In genomic region chr19:35750167-35750566, GRCh38 we compare ENCODE assay signal across 14 cellular contexts. TPM values are rescaled to one million over a fixed set of nuclear protein-coding genes. Genes with fewer than 3 reads are reported as not detected.
DNase-seq lines count a peak whose midpoint lies in the region; ATAC-seq and TF ChIP-seq lines count a peak whose summit lies in the region.
"Had no signal": no experiment of that assay in that cellular context is flagged by ENCODE, and none has a peak within 500 bp of the region (broad histone marks: within the 10 kb centered on the region; RNA-seq: fewer than 3 reads in every experiment).

No MANE protein-coding gene starts in this region.

- H3K27ac Mint-ChIP-seq in activated naive CD4-positive, alpha-beta T cell treated with anti-CD3 and anti-CD28 coated beads, Interleukin-2, amount 10 ng/mL, durations not matched to agents 7 days and 5 days = no peak overlapping the region
- H3K27ac Mint-ChIP-seq in IgD-negative memory B cell = no peak overlapping the region
- H3K27ac Mint-ChIP-seq in effector memory CD8-positive, alpha-beta T cell = no peak overlapping the region
- H3K27ac Mint-ChIP-seq: H9; stimulated activated naive CD8-positive, alpha-beta T cell treated with anti-CD3 and anti-CD28 coated beads, Interleukin-15, Interleukin-2, amounts not matched to agents 100 ng/mL and 50 ng/mL, for 24 hours had no signal

- H3K4me1 Mint-ChIP-seq in activated naive CD4-positive, alpha-beta T cell treated with anti-CD3 and anti-CD28 coated beads, Interleukin-2, amount 10 ng/mL, durations not matched to agents 7 days and 5 days = peaks cover 46% of the 10 kb centered on the region
- peaks cover 14 to 29% (median 24%) of the 10 kb centered on the region in 3 donors for H3K4me1 Mint-ChIP-seq in IgD-negative memory B cell
- peaks cover 31 to 35% of the 10 kb centered on the region in 2 donors for H3K4me1 Mint-ChIP-seq in effector memory CD8-positive, alpha-beta T cell (ENCODE audit: low read depth in 2 of 2)

- peak overlapping the region; percentile 45 for H3K27ac ChIP-seq in smooth muscle cell (ENCODE audit: low read depth)

- H3K9ac ChIP-seq in smooth muscle cell (ENCODE audit: low read depth) = peak overlapping the region; percentile 15

- no peak for DNase-seq in activated naive CD4-positive, alpha-beta T cell treated with anti-CD3 and anti-CD28 coated beads, Interleukin-2, amount 10 ng/mL, durations not matched to agents 7 days and 5 days
- no peak for DNase-seq in activated naive CD4-positive, alpha-beta T cell (lab: John Stamatoyannopoulos, UW)
- DNase-seq in effector memory CD8-positive, alpha-beta T cell = no peak
- DNase-seq in smooth muscle cell (lab: John Stamatoyannopoulos, UW; ENCODE audit: unreplicated experiment) (no peak), midbrain (lab: John Stamatoyannopoulos, UW) (no peak)
- no peak for DNase-seq in stimulated activated CD4-positive, alpha-beta T cell treated with anti-CD3 and anti-CD28 coated beads, Interleukin-15, amount 100 ng/mL, for 24 hours
- DNase-seq: activated CD4-positive, alpha-beta T cell treated with anti-CD3 and anti-CD28 coated beads for 4 hours; AML-193; H9; NCI-H2171; stimulated activated CD4-positive, alpha-beta T cell treated with anti-CD3 and anti-CD28 coated beads, Interleukin-2, amount 100 ng/mL, for 48 hours had no signal

- ATAC-seq in effector memory CD8-positive, alpha-beta T cell (replicated peaks) = no peak
- no peak for ATAC-seq in GM18858 (IDR thresholded peaks at IDR 0.05; ENCODE audit: unreplicated experiment)

- H3K27me3 ChIP-seq in smooth muscle cell (ENCODE audit: low read depth) = no peaks in the 10 kb centered on the region

- TF ChIP-seq CTCF in smooth muscle cell (IDR thresholded peaks at IDR 0.05; ENCODE audit: borderline replicate concordance, insufficient read depth, poor library complexity, severe bottlenecking) = no peak

- no peak overlapping the region for H3K4me3 ChIP-seq in smooth muscle cell

- H3K4me3 Mint-ChIP-seq in activated naive CD4-positive, alpha-beta T cell treated with anti-CD3 and anti-CD28 coated beads, Interleukin-2, amount 10 ng/mL, durations not matched to agents 7 days and 5 days = peak overlapping the region; percentile 54
- H3K4me3 Mint-ChIP-seq in IgD-negative memory B cell = peak overlapping the region in 3 of 4 donors; percentile 72 to 78 (median 73)
- H3K4me3 Mint-ChIP-seq in effector memory CD8-positive, alpha-beta T cell = peak overlapping the region; percentile 29 to 99
- H3K4me3 Mint-ChIP-seq: H9 had no signal

- no peaks in the 10 kb centered on the region for H3K9me3 Mint-ChIP-seq in activated naive CD4-positive, alpha-beta T cell treated with anti-CD3 and anti-CD28 coated beads, Interleukin-2, amount 10 ng/mL, durations not matched to agents 7 days and 5 days
- no peaks in the 10 kb centered on the region for H3K9me3 Mint-ChIP-seq in IgD-negative memory B cell
- no peaks in the 10 kb centered on the region for H3K9me3 Mint-ChIP-seq in effector memory CD8-positive, alpha-beta T cell
- H3K9me3 Mint-ChIP-seq: H9; stimulated activated naive CD8-positive, alpha-beta T cell treated with anti-CD3 and anti-CD28 coated beads, Interleukin-15, Interleukin-2, amounts not matched to agents 100 ng/mL and 50 ng/mL, for 24 hours had no signal

- H3K79me2 ChIP-seq in smooth muscle cell (ENCODE audit: low read depth) = peaks cover 46% of the 10 kb centered on the region

- no peaks in the 10 kb centered on the region for H3K36me3 ChIP-seq in smooth muscle cell (ENCODE audit: low read depth)

- H3F3A ChIP-seq in smooth muscle cell (ENCODE audit: low read depth) = peaks cover 12% of the 10 kb centered on the region

- H3K9me3 ChIP-seq in smooth muscle cell (replicated peaks; ENCODE audit: low read depth) = no peaks in the 10 kb centered on the region

- peaks cover 9% of the 10 kb centered on the region for H4K20me1 ChIP-seq in smooth muscle cell (ENCODE audit: low read depth)

- peaks cover 21% of the 10 kb centered on the region for H3K36me3 Mint-ChIP-seq in activated naive CD4-positive, alpha-beta T cell treated with anti-CD3 and anti-CD28 coated beads, Interleukin-2, amount 10 ng/mL, durations not matched to agents 7 days and 5 days
- H3K36me3 Mint-ChIP-seq in IgD-negative memory B cell = no peaks in the 10 kb centered on the region
- peaks cover 20% of the 10 kb centered on the region for H3K36me3 Mint-ChIP-seq in effector memory CD8-positive, alpha-beta T cell (ENCODE audit: insufficient read depth)

- CTCF ChIA-PET in activated naive CD4-positive, alpha-beta T cell treated with anti-CD3 and anti-CD28 coated beads, Interleukin-2, amount 10 ng/mL, durations not matched to agents 7 days and 5 days (lab: Charles Lee) = interaction anchor here (1.0 kb wide), 1 partner anchor 15 kb away, joined by 3 read pairs; no protein-coding TSS in a partner anchor

- peak overlapping the region; percentile 21 for H3K4me2 ChIP-seq in smooth muscle cell

- peaks cover 10% of the 10 kb centered on the region for H3K4me1 ChIP-seq in smooth muscle cell (ENCODE audit: low read depth)

- WGBS in smooth muscle cell (ENCODE audit: low lambda C conversion rate) = 83% methylated on average over 3 of the region's 5 CpGs

- no peaks in the 10 kb centered on the region for H3K27me3 Mint-ChIP-seq in activated naive CD4-positive, alpha-beta T cell treated with anti-CD3 and anti-CD28 coated beads, Interleukin-2, amount 10 ng/mL, durations not matched to agents 7 days and 5 days
- peaks cover 3% of the 10 kb centered on the region for H3K27me3 Mint-ChIP-seq in IgD-negative memory B cell
- peaks cover 0 to 6% of the 10 kb centered on the region in 2 donors for H3K27me3 Mint-ChIP-seq in effector memory CD8-positive, alpha-beta T cell
- H3K27me3 Mint-ChIP-seq: stimulated activated naive CD8-positive, alpha-beta T cell treated with anti-CD3 and anti-CD28 coated beads, Interleukin-15, Interleukin-2, amounts not matched to agents 100 ng/mL and 50 ng/mL, for 24 hours had no signal

- H2AFZ ChIP-seq in smooth muscle cell (ENCODE audit: low read depth) = no peak overlapping the region

RNA-seq across cellular contexts. Expression of gene LIN37, which starts 1.8 kb away (rescaled TPM):
- polyA plus RNA-seq in IgD-negative memory B cell = 8.2 TPM
- 17.8 and 20.3 TPM in 2 replicates for total RNA-seq in smooth muscle cell
- polyA plus RNA-seq in smooth muscle cell = 16.4 and 24.2 TPM in 2 replicates

RNA-seq across cellular contexts. Expression of gene PSENEN, which starts 4.7 kb away (rescaled TPM):
- polyA plus RNA-seq in IgD-negative memory B cell (85.0 TPM), smooth muscle cell (137 and 167 TPM in 2 replicates)
- total RNA-seq in smooth muscle cell = 53.3 and 65.4 TPM in 2 replicates

RNA-seq across cellular contexts. Expression of gene U2AF1L4, which starts 4.9 kb away (rescaled TPM):
- 74.8 TPM for polyA plus RNA-seq in IgD-negative memory B cell
- 14.6 and 17.0 TPM in 2 replicates for total RNA-seq in smooth muscle cell
- polyA plus RNA-seq in smooth muscle cell = 29.3 and 31.5 TPM in 2 replicates

RNA-seq across cellular contexts. Expression of gene HSPB6, which starts 6.7 kb away (rescaled TPM):
- polyA plus RNA-seq in IgD-negative memory B cell = not detected
- total RNA-seq in smooth muscle cell = 19.1 and 20.6 TPM in 2 replicates
- polyA plus RNA-seq in smooth muscle cell = 173 and 254 TPM in 2 replicates

RNA-seq across cellular contexts. Expression of gene PROSER3, which starts 7.8 kb away (rescaled TPM):
- 7.3 TPM for polyA plus RNA-seq in IgD-negative memory B cell
- 6.1 and 13.7 TPM in 2 replicates for total RNA-seq in smooth muscle cell
- polyA plus RNA-seq in smooth muscle cell = 24.8 and 32.3 TPM in 2 replicates
